9 cellular contexts compared by ENCODE assay signal in the genomic region with DNA sequence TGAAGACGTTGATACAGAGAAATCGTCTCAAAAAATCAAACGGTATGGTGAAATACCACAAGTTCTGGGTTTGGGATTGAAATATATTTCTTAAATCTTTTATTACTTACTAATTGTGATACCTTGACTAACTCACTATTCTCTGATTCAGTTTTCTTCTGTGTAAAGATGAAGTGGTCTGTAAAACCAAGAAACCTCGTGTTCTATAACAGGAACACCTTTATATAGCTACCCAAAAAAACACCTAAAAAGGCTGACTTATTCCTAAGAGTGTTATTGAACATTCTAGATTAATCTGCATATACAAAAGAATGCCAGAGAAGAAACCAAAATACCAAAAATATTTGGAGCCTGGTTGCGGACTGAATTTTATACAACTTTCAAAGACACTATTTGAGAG. TPM values are rescaled to one million over a fixed set of nuclear protein-coding genes. Genes with fewer than 3 reads are reported as not detected.
A peak's percentile ranks its signal among the peaks of the same experiment; 100 is the strongest.
DNase-seq lines count a peak whose midpoint lies in the region; ATAC-seq, FAIRE-seq and TF ChIP-seq lines count a peak whose summit lies in the region.
"Had no signal": no experiment of that assay in that cellular context is flagged by ENCODE, and none has a peak within 500 bp of the region (broad histone marks: within the 10 kb centered on the region; RNA-seq: fewer than 3 reads in every experiment).

No MANE protein-coding gene starts in this region.

- no peak for FAIRE-seq in GM12891 (lab: Jason Lieb, UNC)
- FAIRE-seq: bronchial epithelial cell had no signal

- H3K36me3 ChIP-seq in WERI-Rb-1 (peaks cover 6% of the 10 kb centered on the region), iPS-15b (ENCODE audit: control insufficient read depth, insufficient read depth, low read length) (no peaks in the 10 kb centered on the region)

- TF ChIP-seq POLR2A in GM12891 (IDR thresholded peaks at IDR 0.05; ENCODE audit: low read depth, low read length) = no peak

- H3K9ac ChIP-seq in iPS-15b (ENCODE audit: low read depth, low read length) = no peak overlapping the region

- H3K4me1 ChIP-seq in iPS-15b (ENCODE audit: control insufficient read depth, insufficient read depth, low read length) = no peaks in the 10 kb centered on the region

- TF ChIP-seq CTCF in WERI-Rb-1 (IDR thresholded peaks at IDR 0.05; ENCODE audit: low read depth, low read length) = no peak

- H3K27me3 ChIP-seq in WERI-Rb-1 (ENCODE audit: insufficient read depth, low read depth, severe bottlenecking) = no peaks in the 10 kb centered on the region
- H3K27me3 ChIP-seq in iPS-15b (ENCODE audit: control insufficient read depth, insufficient read depth, low read length) = no peaks in the 10 kb centered on the region

- peak; percentile 58 to 65 for ATAC-seq in activated CD4-positive, CD25-positive, alpha-beta regulatory T cell treated with anti-CD3 and anti-CD28 coated beads, Interleukin-2, amount 50 U/mL, for 24 hours

- DNase-seq in activated CD4-positive, CD25-positive, alpha-beta regulatory T cell (lab: John Stamatoyannopoulos, UW) = no peak
- no peak for DNase-seq in WERI-Rb-1
- DNase-seq in superior temporal gyrus (ENCODE audit: extremely low spot score) = peak; percentile 26
- no peak for DNase-seq in stimulated activated CD4-positive, alpha-beta T cell treated with anti-CD3 and anti-CD28 coated beads, Interleukin-2, amount 100 ng/mL, for 24 hours
- DNase-seq in GM12891 (ENCODE audit: insufficient read length, low spot score) = no peak
- DNase-seq in HuH-7.5 (ENCODE audit: low spot score) = no peak

- no peaks in the 10 kb centered on the region for H3K9me3 ChIP-seq in WERI-Rb-1 (ENCODE audit: severe bottlenecking)
- no peaks in the 10 kb centered on the region for H3K9me3 ChIP-seq in iPS-15b (ENCODE audit: control insufficient read depth, insufficient read depth, low read length)

- H3K4me3 ChIP-seq in WERI-Rb-1 (ENCODE audit: low read depth, low read length) (no peak overlapping the region), iPS-15b (ENCODE audit: low read depth, low read length) (peak overlapping the region; percentile 87)

- H3K27ac ChIP-seq in WERI-Rb-1 = peak overlapping the region; percentile 69

TF ChIP-seq in GM12891, 5 proteins besides CTCF, POLR2A, EP300 and RAD21:
- no peak for TF ChIP-seq POLR2AphosphoS5 (IDR thresholded peaks at IDR 0.05; ENCODE audit: low read depth, low read length)

RNA-seq across cellular contexts. Expression of a gene that starts 0.7 kb away (rescaled TPM):
- 1.8 TPM for polyA plus RNA-seq in GM12891 (2012; ENCODE audit: low read depth, missing spikeins)

RNA-seq across cellular contexts. Expression of a gene that starts 0.8 kb away (rescaled TPM):
- polyA plus RNA-seq in GM12891 (2012; ENCODE audit: low read depth, missing spikeins) = 4.8 TPM

RNA-seq across cellular contexts. Expression of a gene that starts 37.9 kb away (rescaled TPM):
- 0.19 TPM for polyA plus RNA-seq in GM12891 (2012; ENCODE audit: low read depth, missing spikeins)
